Comparison of ENCODE assay signal across 1 cellular context in genomic region chr11:59555601-59556114, GRCh38.
TF ChIP-seq lines count a peak whose summit lies in the region.

No MANE protein-coding gene starts in this region.

TF ChIP-seq in GM23338, 12 proteins besides CTCF, POLR2A, EP300 and RAD21 (continued from another document):
- TF ChIP-seq ZNF462 (CRISPR knock-in tag; IDR thresholded peaks at IDR 0.05) = no peak
- TF ChIP-seq NANOG (IDR thresholded peaks at IDR 0.05; ENCODE audit: borderline replicate concordance) = no peak
- no peak for TF ChIP-seq CREB1 (CRISPR knock-in tag; IDR thresholded peaks at IDR 0.05; ENCODE audit: low read depth)
- TF ChIP-seq POLR2AphosphoS5 (IDR thresholded peaks at IDR 0.05; ENCODE audit: low read depth) = no peak
- TF ChIP-seq EZH2phosphoT487 (IDR thresholded peaks at IDR 0.05; ENCODE audit: unreplicated experiment) = no peak
- no peak for TF ChIP-seq ETS1 (IDR thresholded peaks at IDR 0.05)
